Comparison of ENCODE assay signal across 24 cellular contexts in genomic region chr1:168635129-168635528, GRCh38. TPM values are rescaled to one million over a fixed set of nuclear protein-coding genes. Genes with fewer than 3 reads are reported as not detected.
"Had no signal": no experiment of that assay in that cellular context is flagged by ENCODE, and none has a peak within 500 bp of the region (broad histone marks: within the 10 kb centered on the region; RNA-seq: fewer than 3 reads in every experiment).

No MANE protein-coding gene starts in this region.

- H3K27ac ChIP-seq: neutrophil, upper lobe of left lung had no signal

- H3K4me1 Mint-ChIP-seq: naive thymus-derived CD8-positive, alpha-beta T cell had no signal

- H3K27me3 ChIP-seq: dorsolateral prefrontal cortex, neutrophil, upper lobe of left lung, uterus had no signal

- H3K4me3 Mint-ChIP-seq: naive thymus-derived CD8-positive, alpha-beta T cell; stimulated activated effector memory CD8-positive, alpha-beta T cell treated with anti-CD3 and anti-CD28 coated beads, Interleukin-12 subunit alpha, Interleukin-12 subunit beta, amount 100 ng/mL, for 72 hours had no signal

- H3K36me3 ChIP-seq: neutrophil, tibial artery, upper lobe of left lung, uterus had no signal

- H3K36me3 Mint-ChIP-seq: naive thymus-derived CD8-positive, alpha-beta T cell; stimulated activated effector memory CD8-positive, alpha-beta T cell treated with anti-CD3 and anti-CD28 coated beads, Interleukin-12 subunit alpha, Interleukin-12 subunit beta, amount 100 ng/mL, for 72 hours had no signal

- FAIRE-seq: endometrium, islet of Langerhans had no signal

- H3K9me3 ChIP-seq: mucosa of descending colon, neutrophil, tibial artery, upper lobe of left lung, uterus had no signal

- H3K4me2 ChIP-seq: smooth muscle cell had no signal

- H3K4me3 ChIP-seq: dorsolateral prefrontal cortex, mucosa of descending colon, smooth muscle cell, tibial artery, upper lobe of left lung, uterus had no signal

- H3K27ac Mint-ChIP-seq: naive thymus-derived CD8-positive, alpha-beta T cell; stimulated activated effector memory CD8-positive, alpha-beta T cell treated with anti-CD3 and anti-CD28 coated beads, Interleukin-12 subunit alpha, Interleukin-12 subunit beta, amount 100 ng/mL, for 72 hours had no signal

- DNase-seq: cortex of kidney; dorsolateral prefrontal cortex; effector CD8-positive, alpha-beta T cell; kidney glomerular epithelial cell; mammary epithelial cell; mucosa of descending colon; naive thymus-derived CD8-positive, alpha-beta T cell; stimulated activated CD4-positive, alpha-beta T cell treated with anti-CD3 and anti-CD28 coated beads, Interleukin-4, amount 100 ng/mL, for 1 hour; stimulated activated CD8-positive, alpha-beta memory T cell treated with anti-CD3 and anti-CD28 coated beads, Interleukin-4, amount 100 ng/mL, for 48 hours; stimulated activated naive CD8-positive, alpha-beta T cell treated with anti-CD3 and anti-CD28 coated beads, Interleukin-15, Interleukin-2, amounts not matched to agents 100 U/mL and 50 U/mL, for 24 hours; tibial artery; upper lobe of left lung; uterus had no signal

- H3K9me3 Mint-ChIP-seq: stimulated activated effector memory CD8-positive, alpha-beta T cell treated with anti-CD3 and anti-CD28 coated beads, Interleukin-12 subunit alpha, Interleukin-12 subunit beta, amount 100 ng/mL, for 72 hours had no signal

RNA-seq across cellular contexts. Expression of gene XCL1, which starts 58.7 kb away (rescaled TPM):
- total RNA-seq: esophagus mucosa, fibroblast of villous mesenchyme, mammary epithelial cell, osteoblast, pulmonary artery endothelial cell, sciatic nerve, smooth muscle cell, temporal lobe had no signal
- polyA plus RNA-seq: mammary epithelial cell had no signal
